In genomic region chr19:5914946-5915781, GRCh38 we compare ENCODE assay signal across 20 cellular contexts. TPM values are rescaled to one million over a fixed set of nuclear protein-coding genes. Genes with fewer than 3 reads are reported as not detected.
DNase-seq lines count a peak whose midpoint lies in the region; ATAC-seq and TF ChIP-seq lines count a peak whose summit lies in the region.
"Had no signal": no experiment of that assay in that cellular context is flagged by ENCODE, and none has a peak within 500 bp of the region (broad histone marks: within the 10 kb centered on the region; RNA-seq: fewer than 3 reads in every experiment).

No MANE protein-coding gene starts in this region.

- H3K79me2 ChIP-seq in DND-41 (ENCODE audit: insufficient read depth, low read length) (no peaks in the 10 kb centered on the region), mammary epithelial cell (ENCODE audit: insufficient read depth, low read length) (no peaks in the 10 kb centered on the region)

- H3K4me2 ChIP-seq in DND-41 (ENCODE audit: insufficient read depth, low read length) (no peak overlapping the region), mammary epithelial cell (ENCODE audit: insufficient read depth, low read depth, low read length) (peak overlapping the region; percentile 48)
- H3K4me2 ChIP-seq: neural progenitor cell had no signal

- H4K20me1 ChIP-seq in DND-41 (ENCODE audit: insufficient read depth, low read length) (peaks cover 18% of the 10 kb centered on the region; the same call in 1 of the 2 replicates), mammary epithelial cell (ENCODE audit: insufficient read depth, low read length) (no peaks in the 10 kb centered on the region)

- H3K9me3 ChIP-seq in DND-41 (ENCODE audit: insufficient read depth, low read length, severe bottlenecking) = no peaks in the 10 kb centered on the region
- no peaks in the 10 kb centered on the region for H3K9me3 ChIP-seq in mammary epithelial cell (replicated peaks; ENCODE audit: insufficient read depth, low read length)
- H3K9me3 ChIP-seq in psoas muscle = no peaks in the 10 kb centered on the region

- H3K4me1 ChIP-seq in DND-41 (ENCODE audit: insufficient read depth, low read length) = no peaks in the 10 kb centered on the region
- H3K4me1 ChIP-seq in mammary epithelial cell (ENCODE audit: insufficient read depth, low read length) = peaks cover 31% of the 10 kb centered on the region
- no peaks in the 10 kb centered on the region for H3K4me1 ChIP-seq in psoas muscle
- H3K4me1 ChIP-seq: neural progenitor cell had no signal

- H3K27ac ChIP-seq in DND-41 (ENCODE audit: low read length) (no peak overlapping the region), mammary epithelial cell (ENCODE audit: insufficient read depth, low read depth, low read length) (no peak overlapping the region), psoas muscle (no peak overlapping the region)
- H3K27ac ChIP-seq: neural progenitor cell, WERI-Rb-1 had no signal

- H3K36me3 ChIP-seq in DND-41 (ENCODE audit: insufficient read depth, low read length) (peaks cover 51% of the 10 kb centered on the region), mammary epithelial cell (ENCODE audit: insufficient read depth, low read length) (no peaks in the 10 kb centered on the region), psoas muscle (ENCODE audit: insufficient read depth in 1 of 2, low read depth in 1 of 2) (peaks cover 2 to 59% of the 10 kb centered on the region in 2 donors)
- H3K36me3 ChIP-seq: neural progenitor cell had no signal

- dilution Hi-C loops in mammary epithelial cell (cut with HindIII; ENCODE audit: low sequenced_read_pairs) = no loop called here

- WGBS in mammary epithelial cell (ENCODE audit: low coverage, missing lambda C conversion rate) = 72% methylated on average over 26 of the region's 42 CpGs
- WGBS in psoas muscle, 3 donors = 85 to 87% (median 87%) methylated on average over 41 to 42 of the region's 42 CpGs

- no peak overlapping the region for H3K9ac ChIP-seq in DND-41 (ENCODE audit: low read depth, low read length)
- no peak overlapping the region for H3K9ac ChIP-seq in mammary epithelial cell (ENCODE audit: insufficient read depth, low read length)
- H3K9ac ChIP-seq: neural progenitor cell had no signal

- TF ChIP-seq CTCF in DND-41 (IDR thresholded peaks at IDR 0.05; ENCODE audit: borderline replicate concordance, extremely low read depth, low read length, poor library complexity, severe bottlenecking) (no peak), mammary epithelial cell (conservative IDR thresholded peaks at IDR 0.05 in 1 of 2, IDR thresholded peaks at IDR 0.05 in 1 of 2; ENCODE audit: extremely low read depth in 1 of 2, insufficient read depth in 1 of 2, low read depth in 1 of 2, low read length in 2 of 2) (no peak), psoas muscle (IDR thresholded peaks at IDR 0.05) (no peak)

- no TSS peak for BruUV-seq in mammary epithelial cell (replicated peaks; lab: Mats Ljungman, UMichigan)

- no peak for DNase-seq in DND-41
- no peak for DNase-seq in mammary epithelial cell
- peak; percentile 90 for DNase-seq in islet precursor cell
- no peak for DNase-seq in psoas muscle
- no peak for DNase-seq in stimulated activated CD4-positive, alpha-beta T cell treated with anti-CD3 and anti-CD28 coated beads, Interleukin-2, amount 100 ng/mL, for 24 hours
- no peak for DNase-seq in activated effector memory CD4-positive, alpha-beta T cell treated with anti-CD3 and anti-CD28 coated beads, Interleukin-2, amount 50 U/mL, for 16 hours
- DNase-seq: activated gamma-delta T cell; CD8-positive, alpha-beta T cell; EL; hippocampal formation; NCI-H510A; OCI-M1; WERI-Rb-1 had no signal

- CTCF ChIA-PET in mammary epithelial cell (lab: Charles Lee; ENCODE audit: low non-redundant PET) = no interaction called here

- H2AFZ ChIP-seq in DND-41 (ENCODE audit: low read depth, low read length) = no peak overlapping the region
- H2AFZ ChIP-seq in mammary epithelial cell (ENCODE audit: low read depth, low read length) = no peak overlapping the region
- H2AFZ ChIP-seq: neural progenitor cell had no signal

- H3K27me3 ChIP-seq in DND-41 (ENCODE audit: insufficient read depth, low read length, poor library complexity) (no peaks in the 10 kb centered on the region), mammary epithelial cell (ENCODE audit: insufficient read depth, low read length) (no peaks in the 10 kb centered on the region), psoas muscle (ENCODE audit: insufficient read depth in 3 of 3, low read length in 2 of 3) (no peaks in the 10 kb centered on the region)
- H3K27me3 ChIP-seq: neural progenitor cell had no signal

- in situ Hi-C loops in mammary epithelial cell (cut with MboI; ENCODE audit: low sequenced_read_pairs in 2 of 2) = no loop called here

- H3K4me3 ChIP-seq in DND-41 (ENCODE audit: low read depth in 1 of 2, low read length in 2 of 2) (no peak overlapping the region), mammary epithelial cell (replicated peaks in 1 of 3; ENCODE audit: insufficient read depth in 1 of 3, low read depth in 2 of 3, low read length in 3 of 3) (no peak overlapping the region), psoas muscle (no peak overlapping the region)
- H3K4me3 ChIP-seq: neural progenitor cell had no signal

- intact Hi-C loops in mammary epithelial cell (cut with micrococcal nuclease) = no loop called here
- intact Hi-C loops in psoas muscle (cut with DNase I) = no loop called here

- ATAC-seq in DND-41 (ENCODE audit: insufficient read depth, low read depth) (0 out of 3 replicates have a peak, but pooled peaks have one; percentile 8), psoas muscle (peak; percentile 12 to 19 (median 14)), HG03378 (IDR thresholded peaks at IDR 0.05; ENCODE audit: unreplicated experiment) (no peak), HG03045 (IDR thresholded peaks at IDR 0.05; ENCODE audit: unreplicated experiment) (no peak)
- ATAC-seq: CD8-positive, alpha-beta T cell had no signal

RNA-seq across cellular contexts. Expression of gene CAPS, which starts 1.1 kb away (rescaled TPM):
- 10 to 100 TPM in 1 of 2 donors, 1 to 10 TPM in 1; 9.0 to 15.0 TPM for total RNA-seq in mammary epithelial cell
- 8.8 TPM for polyA plus RNA-seq in mammary epithelial cell
- polyA minus RNA-seq in mammary epithelial cell = 1.7 TPM
- total RNA-seq in psoas muscle = 1 to 10 TPM; 1.3 to 2.9 (median 1.5) TPM
- polyA plus RNA-seq in psoas muscle = 1 to 10 TPM; 1.2 to 1.7 (median 1.5) TPM

RNA-seq across cellular contexts. Expression of gene VMAC, which starts 10.5 kb away (rescaled TPM):
- 1 to 10 TPM; 3.4 to 7.3 TPM for total RNA-seq in mammary epithelial cell
- polyA plus RNA-seq in mammary epithelial cell = 1.2 TPM
- polyA minus RNA-seq in mammary epithelial cell = 1.4 TPM
- 1 to 10 TPM in 2 of 4 donors, under 1 TPM in 2; 0.73 to 3.0 (median 1.2) TPM for total RNA-seq in psoas muscle
- 1 to 10 TPM in 1 of 3 donors, under 1 TPM in 2; 0.82 to 2.2 (median 0.89) TPM for polyA plus RNA-seq in psoas muscle

RNA-seq across cellular contexts. Expression of gene NDUFA11, which starts 11.6 kb away (rescaled TPM):
- total RNA-seq in mammary epithelial cell = 100 to 1,000 TPM; 223 to 257 TPM
- 522 TPM for polyA plus RNA-seq in mammary epithelial cell
- polyA minus RNA-seq in mammary epithelial cell = 25.0 TPM
- total RNA-seq in psoas muscle = 100 to 1,000 TPM; 240 to 367 (median 285) TPM
- 100 to 1,000 TPM; 373 to 503 (median 438) TPM for polyA plus RNA-seq in psoas muscle

RNA-seq across cellular contexts. Expression of gene FUT5, which starts 44.8 kb away (rescaled TPM):
- total RNA-seq in mammary epithelial cell (not detected), psoas muscle (not detected)
- polyA plus RNA-seq in mammary epithelial cell (not detected), psoas muscle (not detected)
- polyA minus RNA-seq in mammary epithelial cell = not detected
- total RNA-seq: aorta, lung microvascular endothelial cell, skeletal muscle tissue had no signal
- polyA plus RNA-seq: aorta, esophagus had no signal

Comparison
In these comparisons a context has a peak if more than half of its experiments do, and no peak if none do; other contexts are left out.
1. ATAC-seq: peak in DND-41 (single experiment) and psoas muscle (4 of 4); none in HG03378 (single experiment) and HG03045 (single experiment).